Comparison of ENCODE assay signal across 8 cellular contexts in the genomic region with DNA sequence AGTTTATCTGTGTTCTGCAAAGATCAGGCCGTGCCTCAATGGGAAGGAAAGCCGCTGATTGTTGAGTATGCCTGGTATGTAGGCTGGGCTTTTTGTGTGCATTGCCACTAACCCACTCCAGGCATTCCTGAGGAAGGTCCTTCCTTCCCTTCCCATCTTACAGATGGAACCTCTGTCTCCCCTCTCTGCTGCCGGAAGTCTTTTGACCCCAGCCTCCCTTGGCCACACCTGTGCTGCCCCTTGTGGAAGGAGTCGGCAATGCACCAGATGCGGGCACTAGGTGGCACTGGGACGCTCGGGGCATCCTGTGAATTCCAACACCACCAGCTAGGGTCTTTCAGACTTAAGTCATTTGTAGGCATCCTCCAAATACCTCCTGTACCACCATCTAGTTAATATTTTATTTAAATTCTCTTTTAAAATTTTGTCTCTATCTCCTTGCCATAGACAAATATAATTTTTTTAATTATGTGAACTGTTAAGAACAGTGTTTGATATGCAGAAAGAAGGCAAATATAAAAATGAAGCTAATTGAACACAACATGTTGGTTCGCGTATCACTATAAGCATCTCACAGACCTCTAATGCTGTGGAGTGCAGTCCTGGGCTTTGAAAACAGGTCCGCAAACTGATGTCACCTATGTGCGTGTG.
DNase-seq lines count a peak whose midpoint lies in the region; ATAC-seq and TF ChIP-seq lines count a peak whose summit lies in the region.

No MANE protein-coding gene starts in this region.

- no peaks in the 10 kb centered on the region for H3K27me3 ChIP-seq in transverse colon

- H3K4me1 ChIP-seq in transverse colon = peaks cover 7 to 32% (median 22%) of the 10 kb centered on the region in 4 donors

- H3K4me3 Mint-ChIP-seq in chondrocyte (ENCODE audit: unreplicated experiment) = no peak overlapping the region
- peak overlapping the region in 5 of 10 donors; percentile 4 to 52 (median 20) for H3K4me3 Mint-ChIP-seq in naive thymus-derived CD8-positive, alpha-beta T cell

- TF ChIP-seq EP300 in transverse colon (IDR thresholded peaks at IDR 0.05; ENCODE audit: low read depth) = no peak

- H3K36me3 Mint-ChIP-seq in chondrocyte (ENCODE audit: low read depth) = peaks cover 2% of the 10 kb centered on the region
- H3K36me3 Mint-ChIP-seq in naive thymus-derived CD8-positive, alpha-beta T cell = peaks cover 0 to 9% (median 6%) of the 10 kb centered on the region in 3 donors

- ATAC-seq in activated CD4-positive, CD25-positive, alpha-beta regulatory T cell treated with anti-CD3 and anti-CD28 coated beads, Interleukin-2, amount 50 U/mL, for 24 hours = peak; percentile 45 to 62
- ATAC-seq in naive thymus-derived CD8-positive, alpha-beta T cell = peak in 1 of 2 donors; percentile 29
- no peak for ATAC-seq in HG02623 (IDR thresholded peaks at IDR 0.05; ENCODE audit: unreplicated experiment)

- TF ChIP-seq CTCF in C4-2B (conservative IDR thresholded peaks at IDR 0.05) (peak; percentile 86), chondrocyte (IDR thresholded peaks at IDR 0.05) (peak; percentile 79), transverse colon (IDR thresholded peaks at IDR 0.05) (peak; percentile 57 to 69 (median 62))

- no peak overlapping the region for H3K4me3 ChIP-seq in transverse colon

- no peaks in the 10 kb centered on the region for H3K9me3 ChIP-seq in transverse colon

- intact Hi-C loops in transverse colon (cut with DNase I; ENCODE audit: low total_unique reads) = no loop called here

- H3K36me3 ChIP-seq in transverse colon = no peaks in the 10 kb centered on the region

- H3K9me3 Mint-ChIP-seq in chondrocyte (ENCODE audit: low read depth) = no peaks in the 10 kb centered on the region
- peaks cover 0 to 2% (median 0%) of the 10 kb centered on the region in 9 donors for H3K9me3 Mint-ChIP-seq in naive thymus-derived CD8-positive, alpha-beta T cell

- no peak for TF ChIP-seq POLR2A in transverse colon (IDR thresholded peaks at IDR 0.05)

- no peak overlapping the region for H3K27ac Mint-ChIP-seq in chondrocyte (ENCODE audit: unreplicated experiment)
- peak overlapping the region; percentile 48 to 94 (median 72) for H3K27ac Mint-ChIP-seq in naive thymus-derived CD8-positive, alpha-beta T cell

- POLR2A ChIA-PET in naive thymus-derived CD8-positive, alpha-beta T cell (lab: Charles Lee) = interaction anchor here (1.0 to 5.1 kb wide), 8 partner anchors 9 to 181 kb away, joined by 3 to 268 read pairs (median 6); a partner anchor contains a TSS

- no peak overlapping the region for H3K27ac ChIP-seq in C4-2B
- no peak overlapping the region for H3K27ac ChIP-seq in transverse colon

- H3K27me3 Mint-ChIP-seq in chondrocyte (ENCODE audit: low read depth) = no peaks in the 10 kb centered on the region
- H3K27me3 Mint-ChIP-seq in naive thymus-derived CD8-positive, alpha-beta T cell = no peaks in the 10 kb centered on the region

- H3K4me1 Mint-ChIP-seq in chondrocyte (ENCODE audit: low read depth) = peaks cover 4% of the 10 kb centered on the region
- H3K4me1 Mint-ChIP-seq in naive thymus-derived CD8-positive, alpha-beta T cell = peaks cover 28 to 84% (median 72%) of the 10 kb centered on the region in 4 donors

- 83 to 95% methylated on average over 4 to 11 of the region's 11 CpGs for whole genome bisulfite sequencing in transverse colon (ENCODE audit: low coverage in 1 of 2), 2 donors

- peak in 48 of 76 experiments; percentile 2 to 58 (median 32) for DNase-seq in HUDEP-2 (lab: John Stamatoyannopoulos, UW; ENCODE audit: unreplicated experiment in 76 of 76)
- no peak for DNase-seq in chondrocyte (ENCODE audit: low spot score)
- DNase-seq in naive thymus-derived CD8-positive, alpha-beta T cell = peak; percentile 47 to 87 (median 70)
- DNase-seq in transverse colon = peak; percentile 50
- no peak for DNase-seq in epidermal melanocyte (ENCODE audit: insufficient read length, low spot score)

- in situ Hi-C loops in transverse colon (cut with MboI; ENCODE audit: low pct_ligation_motif_present in 1 of 4, low pct_unique_long_range_greater_than_20kb in 1 of 4, low sequenced_read_pairs in 3 of 4) = no loop called here

Comparison
In these comparisons a context has a peak if more than half of its experiments do, and no peak if none do; other contexts are left out.
1. DNase-seq: peak in HUDEP-2 (48 of 76), naive thymus-derived CD8-positive, alpha-beta T cell (10 of 10) and transverse colon (single experiment); none in chondrocyte (single experiment) and epidermal melanocyte (single experiment).
2. Peak in every context shown above with its lines, with median percentiles within 50 percentile points of each other: CTCF ChIP-seq.